Comparison of ENCODE assay signal across 1 cellular context in the genomic region with DNA sequence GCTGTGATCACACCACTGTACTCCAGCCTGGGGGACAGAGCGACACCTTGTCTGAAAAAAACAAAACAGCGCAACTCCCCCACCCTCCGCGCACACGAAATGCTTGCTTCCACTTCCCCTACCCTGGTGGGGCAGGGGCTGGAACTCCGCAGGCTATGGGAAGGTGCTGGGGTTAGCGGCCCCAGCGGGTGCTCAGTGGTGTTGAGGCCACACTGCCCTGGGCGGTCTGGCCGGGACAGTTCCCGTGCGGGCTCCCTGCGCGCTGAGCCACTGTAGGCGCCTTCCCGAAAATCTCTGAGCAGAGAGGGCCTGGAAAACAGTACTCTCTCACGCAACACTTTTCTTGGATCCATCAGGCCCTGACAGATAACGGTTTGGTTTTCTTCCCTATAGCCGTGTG.
TF ChIP-seq lines count a peak whose summit lies in the region.

No MANE protein-coding gene starts in this region.

TF ChIP-seq in SK-N-SH treated with all-trans-retinoic acid at 6 μM for 48 hours, 23 proteins besides CTCF, POLR2A, EP300 and RAD21 (continued from another document):
- TF ChIP-seq, protein P1, sequence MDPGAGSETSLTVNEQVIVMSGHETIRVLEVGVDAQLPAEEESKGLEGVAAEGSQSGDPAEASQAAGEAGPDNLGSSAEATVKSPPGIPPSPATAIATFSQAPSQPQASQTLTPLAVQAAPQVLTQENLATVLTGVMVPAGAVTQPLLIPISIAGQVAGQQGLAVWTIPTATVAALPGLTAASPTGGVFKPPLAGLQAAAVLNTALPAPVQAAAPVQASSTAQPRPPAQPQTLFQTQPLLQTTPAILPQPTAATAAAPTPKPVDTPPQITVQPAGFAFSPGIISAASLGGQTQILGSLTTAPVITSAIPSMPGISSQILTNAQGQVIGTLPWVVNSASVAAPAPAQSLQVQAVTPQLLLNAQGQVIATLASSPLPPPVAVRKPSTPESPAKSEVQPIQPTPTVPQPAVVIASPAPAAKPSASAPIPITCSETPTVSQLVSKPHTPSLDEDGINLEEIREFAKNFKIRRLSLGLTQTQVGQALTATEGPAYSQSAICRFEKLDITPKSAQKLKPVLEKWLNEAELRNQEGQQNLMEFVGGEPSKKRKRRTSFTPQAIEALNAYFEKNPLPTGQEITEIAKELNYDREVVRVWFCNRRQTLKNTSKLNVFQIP (CRISPR knock-in tag; IDR thresholded peaks at IDR 0.05; ENCODE audit: borderline replicate concordance, low read depth): no peak
- TF ChIP-seq CSDC2 (CRISPR knock-in tag; IDR thresholded peaks at IDR 0.05): no peak
- TF ChIP-seq OSR1 (CRISPR knock-in tag; IDR thresholded peaks at IDR 0.05): no peak
- no peak for TF ChIP-seq TCF4 (CRISPR knock-in tag; IDR thresholded peaks at IDR 0.05; ENCODE audit: borderline replicate concordance)
- TF ChIP-seq, protein P2, sequence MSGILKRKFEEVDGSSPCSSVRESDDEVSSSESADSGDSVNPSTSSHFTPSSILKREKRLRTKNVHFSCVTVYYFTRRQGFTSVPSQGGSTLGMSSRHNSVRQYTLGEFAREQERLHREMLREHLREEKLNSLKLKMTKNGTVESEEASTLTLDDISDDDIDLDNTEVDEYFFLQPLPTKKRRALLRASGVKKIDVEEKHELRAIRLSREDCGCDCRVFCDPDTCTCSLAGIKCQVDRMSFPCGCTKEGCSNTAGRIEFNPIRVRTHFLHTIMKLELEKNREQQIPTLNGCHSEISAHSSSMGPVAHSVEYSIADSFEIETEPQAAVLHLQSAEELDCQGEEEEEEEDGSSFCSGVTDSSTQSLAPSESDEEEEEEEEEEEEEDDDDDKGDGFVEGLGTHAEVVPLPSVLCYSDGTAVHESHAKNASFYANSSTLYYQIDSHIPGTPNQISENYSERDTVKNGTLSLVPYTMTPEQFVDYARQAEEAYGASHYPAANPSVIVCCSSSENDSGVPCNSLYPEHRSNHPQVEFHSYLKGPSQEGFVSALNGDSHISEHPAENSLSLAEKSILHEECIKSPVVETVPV (CRISPR knock-in tag; IDR thresholded peaks at IDR 0.05): no peak
- no peak for TF ChIP-seq GLIS3 (CRISPR knock-in tag; IDR thresholded peaks at IDR 0.05)
- no peak for TF ChIP-seq ARNTL (CRISPR knock-in tag; IDR thresholded peaks at IDR 0.05; ENCODE audit: borderline replicate concordance, low read depth)
- no peak for TF ChIP-seq ZNF565 (CRISPR knock-in tag; conservative IDR thresholded peaks at IDR 0.05; ENCODE audit: low read depth)
- TF ChIP-seq, protein P3, sequence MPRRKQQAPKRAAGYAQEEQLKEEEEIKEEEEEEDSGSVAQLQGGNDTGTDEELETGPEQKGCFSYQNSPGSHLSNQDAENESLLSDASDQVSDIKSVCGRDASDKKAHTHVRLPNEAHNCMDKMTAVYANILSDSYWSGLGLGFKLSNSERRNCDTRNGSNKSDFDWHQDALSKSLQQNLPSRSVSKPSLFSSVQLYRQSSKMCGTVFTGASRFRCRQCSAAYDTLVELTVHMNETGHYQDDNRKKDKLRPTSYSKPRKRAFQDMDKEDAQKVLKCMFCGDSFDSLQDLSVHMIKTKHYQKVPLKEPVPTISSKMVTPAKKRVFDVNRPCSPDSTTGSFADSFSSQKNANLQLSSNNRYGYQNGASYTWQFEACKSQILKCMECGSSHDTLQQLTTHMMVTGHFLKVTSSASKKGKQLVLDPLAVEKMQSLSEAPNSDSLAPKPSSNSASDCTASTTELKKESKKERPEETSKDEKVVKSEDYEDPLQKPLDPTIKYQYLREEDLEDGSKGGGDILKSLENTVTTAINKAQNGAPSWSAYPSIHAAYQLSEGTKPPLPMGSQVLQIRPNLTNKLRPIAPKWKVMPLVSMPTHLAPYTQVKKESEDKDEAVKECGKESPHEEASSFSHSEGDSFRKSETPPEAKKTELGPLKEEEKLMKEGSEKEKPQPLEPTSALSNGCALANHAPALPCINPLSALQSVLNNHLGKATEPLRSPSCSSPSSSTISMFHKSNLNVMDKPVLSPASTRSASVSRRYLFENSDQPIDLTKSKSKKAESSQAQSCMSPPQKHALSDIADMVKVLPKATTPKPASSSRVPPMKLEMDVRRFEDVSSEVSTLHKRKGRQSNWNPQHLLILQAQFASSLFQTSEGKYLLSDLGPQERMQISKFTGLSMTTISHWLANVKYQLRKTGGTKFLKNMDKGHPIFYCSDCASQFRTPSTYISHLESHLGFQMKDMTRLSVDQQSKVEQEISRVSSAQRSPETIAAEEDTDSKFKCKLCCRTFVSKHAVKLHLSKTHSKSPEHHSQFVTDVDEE (CRISPR knock-in tag; IDR thresholded peaks at IDR 0.05): no peak
- TF ChIP-seq SNAI2 (CRISPR knock-in tag; IDR thresholded peaks at IDR 0.05): no peak
- TF ChIP-seq ZNF70 (CRISPR knock-in tag; IDR thresholded peaks at IDR 0.05): no peak
